In genomic region chr6:35498407-35499045, GRCh38 we compare ENCODE assay signal across 8 cellular contexts. TPM values are rescaled to one million over a fixed set of nuclear protein-coding genes. Genes with fewer than 3 reads are reported as not detected.
DNase-seq lines count a peak whose midpoint lies in the region; ATAC-seq and TF ChIP-seq lines count a peak whose summit lies in the region.

No MANE protein-coding gene starts in this region.

- no peak for ATAC-seq in CD4-positive, alpha-beta T cell (ENCODE audit: poor library complexity)
- no peak for ATAC-seq in effector memory CD8-positive, alpha-beta T cell (replicated peaks)
- ATAC-seq in GM21825 (IDR thresholded peaks at IDR 0.05; ENCODE audit: unreplicated experiment): no peak
- no peak for ATAC-seq in esophagus mucosa
- no peak for ATAC-seq in GM18519 (IDR thresholded peaks at IDR 0.05; ENCODE audit: low FRiP score, unreplicated experiment)

- intact Hi-C loops in CD4-positive, alpha-beta T cell (cut with DNase I, micrococcal nuclease): no loop called here

- H3K9ac ChIP-seq in neural progenitor cell: no peak overlapping the region

- peak overlapping the region; percentile 83 for H2AFZ ChIP-seq in neural progenitor cell (replicated peaks)

- H3K27me3 ChIP-seq in CD4-positive, alpha-beta T cell (ENCODE audit: control insufficient read depth, insufficient read depth, low read length): peaks cover 3% of the 10 kb centered on the region
- peaks cover 24% of the 10 kb centered on the region for H3K27me3 ChIP-seq in neural progenitor cell

- peak overlapping the region; percentile 38 for H3K27ac Mint-ChIP-seq in CD4-positive, alpha-beta T cell
- H3K27ac Mint-ChIP-seq in effector memory CD8-positive, alpha-beta T cell: peak overlapping the region; percentile 62 to 72
- peak overlapping the region; percentile 97 for H3K27ac Mint-ChIP-seq in neural progenitor cell

- peak overlapping the region; percentile 85 for H3K4me2 ChIP-seq in neural progenitor cell

- H3K27me3 Mint-ChIP-seq in CD4-positive, alpha-beta T cell: peaks cover 30% of the 10 kb centered on the region
- peaks cover 30 to 54% of the 10 kb centered on the region in 2 donors for H3K27me3 Mint-ChIP-seq in effector memory CD8-positive, alpha-beta T cell
- H3K27me3 Mint-ChIP-seq in neural progenitor cell (ENCODE audit: insufficient read depth, low read depth): peaks cover 22% of the 10 kb centered on the region

- H4K20me1 ChIP-seq in neural progenitor cell (ENCODE audit: low read depth): peaks cover 26% of the 10 kb centered on the region

- no peaks in the 10 kb centered on the region for H3K36me3 Mint-ChIP-seq in CD4-positive, alpha-beta T cell (ENCODE audit: low read depth)
- no peaks in the 10 kb centered on the region for H3K36me3 Mint-ChIP-seq in effector memory CD8-positive, alpha-beta T cell (ENCODE audit: insufficient read depth)
- peaks cover 4% of the 10 kb centered on the region for H3K36me3 Mint-ChIP-seq in neural progenitor cell

- H3K27ac ChIP-seq in CD4-positive, alpha-beta T cell (ENCODE audit: low read depth, low read length): no peak overlapping the region
- no peak overlapping the region for H3K27ac ChIP-seq in neural progenitor cell

- peaks cover 16% of the 10 kb centered on the region for H3K79me2 ChIP-seq in neural progenitor cell (ENCODE audit: low read depth)

- peaks cover 31% of the 10 kb centered on the region for H3K4me1 ChIP-seq in neural progenitor cell

- peaks cover 21% of the 10 kb centered on the region for H3F3A ChIP-seq in neural progenitor cell (ENCODE audit: low read depth)

- TF ChIP-seq CTCF in CD4-positive, alpha-beta T cell (IDR thresholded peaks at IDR 0.05): no peak
- TF ChIP-seq CTCF in neural progenitor cell (IDR thresholded peaks at IDR 0.05) (no peak), GM20000 (IDR thresholded peaks at IDR 0.05; ENCODE audit: extremely low read depth, missing control alignments) (no peak)

- DNase-seq in CD4-positive, alpha-beta T cell: no peak
- peak; percentile 46 for DNase-seq in NCI-H82 treated with DMSO at 0.1 percent for 48 hours (lab: John Stamatoyannopoulos, UW; ENCODE audit: unreplicated experiment)
- DNase-seq in effector memory CD8-positive, alpha-beta T cell: no peak
- no peak for DNase-seq in neural progenitor cell (ENCODE audit: low spot score)
- DNase-seq in GM20000 (ENCODE audit: low spot score): no peak

- POLR2A ChIA-PET in CD4-positive, alpha-beta T cell (lab: Charles Lee): interaction anchor here (1.1 to 1.3 kb wide), 3 partner anchors 10 to 54 kb away, joined by 3 to 4 read pairs (median 4); no protein-coding TSS in a partner anchor

- H3K4me3 ChIP-seq in neural progenitor cell: peak overlapping the region; percentile 80

- H3K9me3 ChIP-seq in CD4-positive, alpha-beta T cell (ENCODE audit: control insufficient read depth, low read length): no peaks in the 10 kb centered on the region
- H3K9me3 ChIP-seq in neural progenitor cell (ENCODE audit: low read depth): no peaks in the 10 kb centered on the region

- peak overlapping the region; percentile 85 for H3K4me3 Mint-ChIP-seq in CD4-positive, alpha-beta T cell
- H3K4me3 Mint-ChIP-seq in effector memory CD8-positive, alpha-beta T cell: peak overlapping the region; percentile 77 to 79
- H3K4me3 Mint-ChIP-seq in neural progenitor cell: peak overlapping the region; percentile 89

- CTCF ChIA-PET in CD4-positive, alpha-beta T cell (lab: Charles Lee): interaction anchor here (1.3 kb wide), 1 partner anchor 30 kb away, joined by 3 read pairs; the partner anchor contains the start of gene RPL10A

- peaks cover 20% of the 10 kb centered on the region for H3K4me1 Mint-ChIP-seq in CD4-positive, alpha-beta T cell (ENCODE audit: low read depth)
- peaks cover 9 to 13% of the 10 kb centered on the region in 2 donors for H3K4me1 Mint-ChIP-seq in effector memory CD8-positive, alpha-beta T cell (ENCODE audit: low read depth in 2 of 2)
- peaks cover 41% of the 10 kb centered on the region for H3K4me1 Mint-ChIP-seq in neural progenitor cell

- H3K9me3 Mint-ChIP-seq in CD4-positive, alpha-beta T cell: no peaks in the 10 kb centered on the region
- H3K9me3 Mint-ChIP-seq in effector memory CD8-positive, alpha-beta T cell: no peaks in the 10 kb centered on the region
- no peaks in the 10 kb centered on the region for H3K9me3 Mint-ChIP-seq in neural progenitor cell

- H3K36me3 ChIP-seq in neural progenitor cell: no peaks in the 10 kb centered on the region

RNA-seq across cellular contexts. Expression of gene TEAD3, which starts 1.6 kb away (rescaled TPM):
- under 1 TPM in 1 of 2 experiments, not detected in 1; 0.11 TPM for total RNA-seq in CD4-positive, alpha-beta T cell
- total RNA-seq in neural progenitor cell (ENCODE audit: low replicate concordance): 9.7 and 23.5 TPM in 2 replicates
- total RNA-seq in esophagus mucosa: 21.7 TPM

RNA-seq across cellular contexts. Expression of gene TULP1, which starts 14.2 kb away (rescaled TPM):
- total RNA-seq in CD4-positive, alpha-beta T cell: not detected
- total RNA-seq in neural progenitor cell (ENCODE audit: low replicate concordance) (0.46 TPM in 1 of 2 replicates, not detected in the other), esophagus mucosa (not detected)

RNA-seq across cellular contexts. Expression of gene RPL10A, which starts 30.3 kb away (rescaled TPM):
- total RNA-seq in CD4-positive, alpha-beta T cell: 1,000 to 10,000 TPM; 2,453 to 2,464 TPM
- total RNA-seq in neural progenitor cell (ENCODE audit: low replicate concordance) (2,002 and 2,026 TPM in 2 replicates), esophagus mucosa (1,723 TPM)

RNA-seq across cellular contexts. Expression of gene FANCE, which starts 46.4 kb away (rescaled TPM):
- 1 to 10 TPM; 1.6 to 1.7 TPM for total RNA-seq in CD4-positive, alpha-beta T cell
- total RNA-seq in neural progenitor cell (ENCODE audit: low replicate concordance) (9.3 and 23.9 TPM in 2 replicates), esophagus mucosa (10.4 TPM)

Comparison
In these comparisons a context has a peak if more than half of its experiments do, and no peak if none do; other contexts are left out.
1. H3K27ac Mint-ChIP-seq: peak in every context shown above with its lines; median percentile 97 in neural progenitor cell; 67 in effector memory CD8-positive, alpha-beta T cell; 38 in CD4-positive, alpha-beta T cell.